Comparison of ENCODE assay signal across 28 cellular contexts in the genomic region with DNA sequence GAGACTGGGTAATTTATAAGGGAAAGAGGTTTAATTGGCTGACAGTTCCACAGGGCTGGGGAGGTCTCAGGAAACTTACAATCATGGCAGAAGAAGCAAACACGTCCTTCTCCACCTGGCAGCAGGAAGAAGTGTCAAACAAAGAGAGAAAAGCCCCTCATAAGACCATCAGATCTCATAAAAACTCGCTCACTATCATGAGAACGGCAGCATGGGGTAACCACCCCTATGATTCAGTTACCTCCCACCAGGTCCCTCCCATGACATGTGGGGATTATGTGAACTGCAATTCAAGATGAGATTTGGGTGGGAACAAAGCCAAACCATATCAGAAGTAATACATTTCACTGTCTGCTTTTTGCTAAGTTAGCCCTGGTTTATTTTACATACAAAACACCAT.
"Had no signal": no experiment of that assay in that cellular context is flagged by ENCODE, and none has a peak within 500 bp of the region (broad histone marks: within the 10 kb centered on the region; RNA-seq: fewer than 3 reads in every experiment).

No MANE protein-coding gene starts in this region.

- H3K36me3 ChIP-seq: Peyer's patch, SJSA1 had no signal

- H3K27me3 ChIP-seq: Peyer's patch, SJSA1 had no signal

- DNase-seq: activated CD4-positive, alpha-beta T cell treated with anti-CD3 and anti-CD28 coated beads for 48 hours; activated CD4-positive, alpha-beta T cell treated with anti-CD3 and anti-CD28 coated beads, Interleukin-2, amount 50 U/mL, for 4 hours; activated CD4-positive, CD25-positive, alpha-beta regulatory T cell treated with anti-CD3 and anti-CD28 coated beads, Interleukin-2, amount 50 U/mL, for 72 hours; activated CD8-positive, alpha-beta memory T cell treated with anti-CD3 and anti-CD28 coated beads, Interleukin-2, amount 50 U/mL, for 48 hours; activated CD8-positive, alpha-beta T cell treated with anti-CD3 and anti-CD28 coated beads, Interleukin-2, amount 10 ng/mL, durations not matched to agents 7 days and 5 days; activated effector memory CD4-positive, alpha-beta T cell treated with Interleukin-2 at 50 U/mL for 16 hours; activated naive CD4-positive, alpha-beta T cell treated with Interleukin-2 at 50 U/mL for 16 hours; activated naive CD8-positive, alpha-beta T cell treated with anti-CD3 and anti-CD28 coated beads, Interleukin-2, amount 50 U/mL, for 24 hours; activated T-cell treated with anti-CD3 and anti-CD28 coated beads, Interleukin-2, amount 50 U/mL, for 1 hour; amniotic stem cell; NCI-H1092; NCI-H1417; NCI-H1930; NCI-H2171; NCI-H2227 treated with DMSO at 0.1 percent for 48 hours; NCI-H446 treated with DMSO at 0.1 percent for 48 hours; NCI-H524 treated with DMSO at 0.1 percent for 48 hours; NCI-H748 treated with DMSO at 0.1 percent for 48 hours; Peyer's patch; SHP77; T-helper 17 cell; T-helper 9 cell had no signal

- H3K4me1 ChIP-seq: Peyer's patch, SJSA1 had no signal

- H3K4me3 ChIP-seq: Peyer's patch, SJSA1 had no signal

- H3K9me3 ChIP-seq: Peyer's patch, SJSA1 had no signal

- ATAC-seq: activated CD8-positive, alpha-beta T cell treated with anti-CD3 and anti-CD28 coated beads, Interleukin-2, amount 10 ng/mL, durations not matched to agents 7 days and 5 days; activated naive CD4-positive, alpha-beta T cell treated with anti-CD3 and anti-CD28 coated beads, Interleukin-2, amount 50 U/mL, for 72 hours; activated naive CD8-positive, alpha-beta T cell treated with anti-CD3 and anti-CD28 coated beads, Interleukin-2, amount 50 U/mL, for 24 hours; T-helper 17 cell; WTC11 had no signal

- H3K4me3 Mint-ChIP-seq: activated CD8-positive, alpha-beta T cell treated with anti-CD3 and anti-CD28 coated beads, Interleukin-2, amount 10 ng/mL, durations not matched to agents 7 days and 5 days; activated naive CD8-positive, alpha-beta T cell treated with anti-CD3 and anti-CD28 coated beads, Interleukin-2, amount 50 U/mL, for 24 hours; activated T-helper 1 cell treated with anti-CD3 and anti-CD28 coated beads, Interleukin-12 subunit alpha, Interleukin-12 subunit beta, Interleukin-2, Interleukin-4 antibody, amounts not matched to agents 30 ng/mL and 10 ng/mL and 1 ng/mL, durations not matched to agents 14 hours and 24 hours and 36 hours; brain; central memory CD8-positive, alpha-beta T cell; T-helper 17 cell; WTC11 had no signal

- H3K9me3 Mint-ChIP-seq: activated naive CD4-positive, alpha-beta T cell treated with anti-CD3 and anti-CD28 coated beads, Interleukin-2, amount 50 U/mL, for 72 hours; activated naive CD8-positive, alpha-beta T cell treated with anti-CD3 and anti-CD28 coated beads, Interleukin-2, amount 50 U/mL, for 24 hours; activated T-helper 1 cell treated with anti-CD3 and anti-CD28 coated beads, Interleukin-12 subunit alpha, Interleukin-12 subunit beta, Interleukin-2, Interleukin-4 antibody, amounts not matched to agents 30 ng/mL and 10 ng/mL and 1 ng/mL, durations not matched to agents 14 hours and 24 hours and 36 hours; central memory CD8-positive, alpha-beta T cell had no signal

- H3K4me1 Mint-ChIP-seq: activated naive CD8-positive, alpha-beta T cell treated with anti-CD3 and anti-CD28 coated beads, Interleukin-2, amount 50 U/mL, for 24 hours had no signal

- H3K36me3 Mint-ChIP-seq: activated naive CD4-positive, alpha-beta T cell treated with anti-CD3 and anti-CD28 coated beads, Interleukin-2, amount 50 U/mL, for 72 hours; brain had no signal

- H3K27ac ChIP-seq: Peyer's patch, SJSA1 had no signal

- H3K27ac Mint-ChIP-seq: activated CD8-positive, alpha-beta T cell treated with anti-CD3 and anti-CD28 coated beads, Interleukin-2, amount 10 ng/mL, durations not matched to agents 7 days and 5 days; activated naive CD4-positive, alpha-beta T cell treated with anti-CD3 and anti-CD28 coated beads, Interleukin-2, amount 50 U/mL, for 72 hours; activated naive CD8-positive, alpha-beta T cell treated with anti-CD3 and anti-CD28 coated beads, Interleukin-2, amount 50 U/mL, for 24 hours; activated T-helper 1 cell treated with anti-CD3 and anti-CD28 coated beads, Interleukin-12 subunit alpha, Interleukin-12 subunit beta, Interleukin-2, Interleukin-4 antibody, amounts not matched to agents 30 ng/mL and 10 ng/mL and 1 ng/mL, durations not matched to agents 14 hours and 24 hours and 36 hours; T-helper 17 cell; WTC11 had no signal
